In the genomic region with DNA sequence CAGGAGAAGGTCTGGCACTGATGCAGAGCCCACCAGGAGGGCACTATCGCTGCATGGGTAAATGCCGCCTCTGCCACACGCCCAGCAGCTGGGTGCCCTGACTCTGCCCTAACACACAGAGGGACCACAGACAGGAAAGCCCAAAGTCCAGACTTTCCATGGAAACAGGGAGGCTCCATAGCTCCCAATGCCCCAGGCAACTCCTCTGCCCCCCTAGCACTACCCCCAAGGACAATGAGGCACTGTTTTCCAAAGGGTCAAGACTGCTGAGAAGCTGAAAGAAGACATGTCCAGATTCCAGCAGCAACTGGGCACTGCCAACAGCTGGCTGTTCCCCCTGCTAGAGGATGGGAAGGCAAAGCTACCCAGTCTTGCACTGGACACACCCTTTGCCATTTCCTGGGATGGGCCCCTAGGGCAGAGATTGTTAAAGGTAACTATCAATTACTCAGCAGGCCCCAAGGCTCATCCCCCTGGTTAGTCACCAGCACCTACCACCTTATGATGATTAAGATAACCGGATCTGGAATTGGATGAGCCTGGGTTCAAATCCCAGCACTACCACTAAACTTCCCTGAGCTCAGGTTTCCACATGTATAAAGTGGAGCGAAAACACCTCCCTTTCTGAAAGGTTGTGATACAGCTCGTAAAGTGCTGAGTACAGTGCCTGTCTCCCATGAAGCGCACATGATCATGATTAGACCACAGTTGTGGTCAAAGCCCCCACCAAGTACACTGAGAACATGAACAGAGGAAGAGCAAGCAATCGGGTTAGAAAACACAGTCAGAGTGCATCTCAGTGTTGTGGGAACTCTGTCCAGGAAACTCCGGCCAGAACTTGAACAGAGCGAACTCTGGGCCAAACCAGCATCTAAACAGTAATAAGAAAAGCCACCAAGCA, we compare ENCODE assay signal across 6 cellular contexts. TPM values are rescaled to one million over a fixed set of nuclear protein-coding genes. Genes with fewer than 3 reads are reported as not detected.
A peak's percentile ranks its signal among the peaks of the same experiment; 100 is the strongest.
DNase-seq lines count a peak whose midpoint lies in the region; ATAC-seq and FAIRE-seq lines count a peak whose summit lies in the region.

No MANE protein-coding gene starts in this region.

- DNase-seq in RCC 7860 (ENCODE audit: low spot score) (peak; percentile 64), NCI-H2196 (lab: John Stamatoyannopoulos, UW; ENCODE audit: unreplicated experiment) (no peak), hepatic stellate cell (ENCODE audit: low spot score) (no peak)
- DNase-seq in stimulated activated CD8-positive, alpha-beta memory T cell treated with anti-CD3 and anti-CD28 coated beads, Interleukin-4, amount 100 ng/mL, for 48 hours: peak; percentile 39

- peak; percentile 48 for FAIRE-seq in RCC 7860 (lab: Jason Lieb, UNC)

- H3K4me1 ChIP-seq in esophagus (ENCODE audit: control insufficient read depth in 2 of 2, insufficient read depth in 2 of 2, low read length in 1 of 2): peaks cover 5 to 11% of the 10 kb centered on the region in 2 donors

- peak overlapping the region in 1 of 2 donors; percentile 11 for H3K4me3 ChIP-seq in esophagus (ENCODE audit: low read depth in 1 of 2, low read length in 2 of 2)

- no peaks in the 10 kb centered on the region for H3K27me3 ChIP-seq in esophagus (ENCODE audit: control insufficient read depth in 1 of 2, insufficient read depth in 2 of 2, low read length in 2 of 2)

- no peaks in the 10 kb centered on the region for H3K9me3 ChIP-seq in esophagus (ENCODE audit: control insufficient read depth in 2 of 2, insufficient read depth in 1 of 2, low read depth in 1 of 2, low read length in 1 of 2)

- no peaks in the 10 kb centered on the region for H3K36me3 ChIP-seq in esophagus (ENCODE audit: control insufficient read depth in 2 of 2, insufficient read depth in 2 of 2, low read length in 1 of 2)

- no peak for ATAC-seq in GM18907 (IDR thresholded peaks at IDR 0.05; ENCODE audit: unreplicated experiment)

- H3K27ac ChIP-seq in esophagus (ENCODE audit: low read depth in 2 of 2, low read length in 1 of 2): peak overlapping the region; percentile 83 to 85

- 56 to 62% methylated on average over 10 of the region's 10 CpGs for WGBS in esophagus, 2 donors

RNA-seq across cellular contexts. Expression of a gene that starts 3.3 kb away (rescaled TPM):
- 10 to 100 TPM; 17.3 to 32.1 TPM for polyA plus RNA-seq in esophagus

RNA-seq across cellular contexts. Expression of a gene that starts 29.5 kb away (rescaled TPM):
- polyA plus RNA-seq in esophagus: not detected

RNA-seq across cellular contexts. Expression of a gene that starts 30.8 kb away (rescaled TPM):
- polyA plus RNA-seq in esophagus: not detected

RNA-seq across cellular contexts. Expression of a gene that starts 39.9 kb away (rescaled TPM):
- polyA plus RNA-seq in esophagus: under 1 TPM; 0.47 to 0.55 TPM

Comparison
In these comparisons a context has a peak if more than half of its experiments do, and no peak if none do; other contexts are left out.
1. DNase-seq: peak in RCC 7860 (single experiment) and stimulated activated CD8-positive, alpha-beta memory T cell treated with anti-CD3 and anti-CD28 coated beads, Interleukin-4, amount 100 ng/mL, for 48 hours (single experiment); none in NCI-H2196 (single experiment) and hepatic stellate cell (single experiment).